ENCODE assay signal across 1 cellular context in the genomic region with DNA sequence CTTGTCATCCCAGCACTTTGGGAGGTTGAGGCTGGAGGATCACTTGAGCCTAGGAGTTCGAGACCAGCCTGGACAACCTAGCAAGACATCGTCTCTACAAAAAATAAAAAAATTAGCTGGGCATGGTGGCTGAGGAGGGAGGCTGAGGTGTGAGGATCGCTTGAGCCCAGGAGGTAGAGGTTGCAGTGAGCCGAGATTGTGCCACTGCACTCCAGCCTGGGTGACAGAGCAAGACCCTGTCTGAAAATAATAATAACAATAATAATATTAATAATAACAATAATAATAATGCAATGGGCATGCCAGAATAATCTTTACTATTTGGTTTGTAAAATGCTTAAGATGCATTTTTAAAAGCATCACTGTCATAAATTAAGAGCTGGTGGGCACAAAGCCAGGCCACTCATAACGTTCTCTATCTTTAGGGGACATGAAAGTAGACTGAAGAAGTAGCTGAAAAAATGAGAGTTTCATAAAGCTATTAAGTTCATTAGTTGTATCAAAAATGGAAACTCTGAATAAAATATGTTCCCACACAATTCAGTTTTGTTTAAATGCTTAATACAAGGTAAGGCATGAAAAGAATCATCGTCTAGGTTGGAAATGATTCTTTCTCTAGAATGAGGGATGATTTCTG.
A peak's percentile ranks its signal among the peaks of the same experiment; 100 is the strongest.
TF ChIP-seq lines count a peak whose summit lies in the region.

No MANE protein-coding gene starts in this region.

TF ChIP-seq in GM12878, 131 proteins besides CTCF, POLR2A, EP300 and RAD21:
- TF ChIP-seq SMAD1 (IDR thresholded peaks at IDR 0.05; ENCODE audit: low read depth, partially characterized antibody) (no peak), NR2C2 (IDR thresholded peaks at IDR 0.05; ENCODE audit: borderline replicate concordance, control insufficient read depth, insufficient read length, low read depth) (no peak), STAT3 (IDR thresholded peaks at IDR 0.05; ENCODE audit: low read depth, low read length) (no peak), RAD51 (IDR thresholded peaks at IDR 0.05) (no peak), MTA2 (IDR thresholded peaks at IDR 0.05; ENCODE audit: low read depth) (peak; percentile 77), FOS (IDR thresholded peaks at IDR 0.05; ENCODE audit: borderline replicate concordance, extremely low read depth, insufficient read length) (no peak), SMC3 (IDR thresholded peaks at IDR 0.05; ENCODE audit: borderline replicate concordance, low read length) (no peak), GATAD2B (conservative IDR thresholded peaks at IDR 0.05; ENCODE audit: low read depth) (no peak), TCF3 (IDR thresholded peaks at IDR 0.05; ENCODE audit: borderline replicate concordance, insufficient read depth, low read depth, low read length) (no peak), RUNX3 (IDR thresholded peaks at IDR 0.05; ENCODE audit: low read length) (peak; percentile 34; the same call in 1 of the 2 replicates), NR2C1 (IDR thresholded peaks at IDR 0.05) (no peak), GABPA (IDR thresholded peaks at IDR 0.05; ENCODE audit: low read depth) (no peak), NR2F1 (conservative IDR thresholded peaks at IDR 0.05) (no peak), BCL11A (IDR thresholded peaks at IDR 0.05; ENCODE audit: low read depth, low read length) (no peak), TCF7 (IDR thresholded peaks at IDR 0.05; ENCODE audit: borderline replicate concordance) (0 out of 2 replicates have a peak, but pooled peaks have one; percentile 46), HDAC2 (IDR thresholded peaks at IDR 0.05) (no peak), ZZZ3 (IDR thresholded peaks at IDR 0.05; ENCODE audit: control insufficient read depth, insufficient read length, low read depth) (no peak), ZNF24 (IDR thresholded peaks at IDR 0.05) (peak; percentile 18; the same call in 1 of the 2 replicates), CBX5 (IDR thresholded peaks at IDR 0.05; ENCODE audit: low read depth) (no peak), SIN3A (IDR thresholded peaks at IDR 0.05; ENCODE audit: low read depth, low read length) (no peak), NFIC (IDR thresholded peaks at IDR 0.05; ENCODE audit: low read depth, low read length) (peak; percentile 42; the same call in 1 of the 2 replicates), SUZ12 (IDR thresholded peaks at IDR 0.05; ENCODE audit: unreplicated experiment) (no peak), BACH1 (IDR thresholded peaks at IDR 0.05; ENCODE audit: borderline replicate concordance) (no peak), HDAC6 (IDR thresholded peaks at IDR 0.05; ENCODE audit: unreplicated experiment) (no peak), MYB (IDR thresholded peaks at IDR 0.05; ENCODE audit: borderline replicate concordance, low read depth, low read length) (no peak), HDGF (IDR thresholded peaks at IDR 0.05) (no peak), TARDBP (IDR thresholded peaks at IDR 0.05; ENCODE audit: borderline replicate concordance) (no peak), JUNB (IDR thresholded peaks at IDR 0.05) (peak; percentile 69), BHLHE40 (IDR thresholded peaks at IDR 0.05; ENCODE audit: borderline replicate concordance in 1 of 2, low read depth in 2 of 2, low read length in 1 of 2) (no peak), ZNF622 (IDR thresholded peaks at IDR 0.05) (no peak), MEF2B (IDR thresholded peaks at IDR 0.05; ENCODE audit: partially characterized antibody, poor library complexity, severe bottlenecking) (peak; percentile 3)
- TF ChIP-seq, protein P1, sequence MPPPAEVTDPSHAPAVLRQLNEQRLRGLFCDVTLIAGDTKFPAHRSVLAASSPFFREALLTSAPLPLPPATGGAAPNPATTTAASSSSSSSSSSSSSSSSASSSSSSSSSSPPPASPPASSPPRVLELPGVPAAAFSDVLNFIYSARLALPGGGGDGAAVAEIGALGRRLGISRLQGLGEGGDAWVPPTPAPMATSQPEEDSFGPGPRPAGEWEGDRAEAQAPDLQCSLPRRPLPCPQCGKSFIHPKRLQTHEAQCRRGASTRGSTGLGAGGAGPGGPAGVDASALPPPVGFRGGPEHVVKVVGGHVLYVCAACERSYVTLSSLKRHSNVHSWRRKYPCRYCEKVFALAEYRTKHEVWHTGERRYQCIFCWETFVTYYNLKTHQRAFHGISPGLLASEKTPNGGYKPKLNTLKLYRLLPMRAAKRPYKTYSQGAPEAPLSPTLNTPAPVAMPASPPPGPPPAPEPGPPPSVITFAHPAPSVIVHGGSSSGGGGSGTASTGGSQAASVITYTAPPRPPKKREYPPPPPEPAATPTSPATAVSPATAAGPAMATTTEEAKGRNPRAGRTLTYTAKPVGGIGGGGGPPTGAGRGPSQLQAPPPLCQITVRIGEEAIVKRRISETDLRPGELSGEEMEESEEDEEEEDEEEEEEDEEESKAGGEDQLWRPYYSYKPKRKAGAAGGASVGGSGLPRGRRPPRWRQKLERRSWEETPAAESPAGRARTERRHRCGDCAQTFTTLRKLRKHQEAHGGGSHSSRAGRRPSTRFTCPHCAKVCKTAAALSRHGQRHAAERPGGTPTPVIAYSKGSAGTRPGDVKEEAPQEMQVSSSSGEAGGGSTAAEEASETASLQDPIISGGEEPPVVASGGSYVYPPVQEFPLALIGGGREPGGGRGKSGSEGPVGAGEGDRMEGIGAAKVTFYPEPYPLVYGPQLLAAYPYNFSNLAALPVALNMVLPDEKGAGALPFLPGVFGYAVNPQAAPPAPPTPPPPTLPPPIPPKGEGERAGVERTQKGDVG (CRISPR knock-in tag; IDR thresholded peaks at IDR 0.05), result no peak
- TF ChIP-seq, protein P2, sequence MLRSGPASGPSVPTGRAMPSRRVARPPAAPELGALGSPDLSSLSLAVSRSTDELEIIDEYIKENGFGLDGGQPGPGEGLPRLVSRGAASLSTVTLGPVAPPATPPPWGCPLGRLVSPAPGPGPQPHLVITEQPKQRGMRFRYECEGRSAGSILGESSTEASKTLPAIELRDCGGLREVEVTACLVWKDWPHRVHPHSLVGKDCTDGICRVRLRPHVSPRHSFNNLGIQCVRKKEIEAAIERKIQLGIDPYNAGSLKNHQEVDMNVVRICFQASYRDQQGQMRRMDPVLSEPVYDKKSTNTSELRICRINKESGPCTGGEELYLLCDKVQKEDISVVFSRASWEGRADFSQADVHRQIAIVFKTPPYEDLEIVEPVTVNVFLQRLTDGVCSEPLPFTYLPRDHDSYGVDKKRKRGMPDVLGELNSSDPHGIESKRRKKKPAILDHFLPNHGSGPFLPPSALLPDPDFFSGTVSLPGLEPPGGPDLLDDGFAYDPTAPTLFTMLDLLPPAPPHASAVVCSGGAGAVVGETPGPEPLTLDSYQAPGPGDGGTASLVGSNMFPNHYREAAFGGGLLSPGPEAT (IDR thresholded peaks at IDR 0.05; ENCODE audit: low read depth), result no peak
- TF ChIP-seq, protein P3, sequence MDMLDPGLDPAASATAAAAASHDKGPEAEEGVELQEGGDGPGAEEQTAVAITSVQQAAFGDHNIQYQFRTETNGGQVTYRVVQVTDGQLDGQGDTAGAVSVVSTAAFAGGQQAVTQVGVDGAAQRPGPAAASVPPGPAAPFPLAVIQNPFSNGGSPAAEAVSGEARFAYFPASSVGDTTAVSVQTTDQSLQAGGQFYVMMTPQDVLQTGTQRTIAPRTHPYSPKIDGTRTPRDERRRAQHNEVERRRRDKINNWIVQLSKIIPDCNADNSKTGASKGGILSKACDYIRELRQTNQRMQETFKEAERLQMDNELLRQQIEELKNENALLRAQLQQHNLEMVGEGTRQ (IDR thresholded peaks at IDR 0.05; ENCODE audit: borderline replicate concordance, low read depth, low read length), result no peak
- TF ChIP-seq, protein P4, sequence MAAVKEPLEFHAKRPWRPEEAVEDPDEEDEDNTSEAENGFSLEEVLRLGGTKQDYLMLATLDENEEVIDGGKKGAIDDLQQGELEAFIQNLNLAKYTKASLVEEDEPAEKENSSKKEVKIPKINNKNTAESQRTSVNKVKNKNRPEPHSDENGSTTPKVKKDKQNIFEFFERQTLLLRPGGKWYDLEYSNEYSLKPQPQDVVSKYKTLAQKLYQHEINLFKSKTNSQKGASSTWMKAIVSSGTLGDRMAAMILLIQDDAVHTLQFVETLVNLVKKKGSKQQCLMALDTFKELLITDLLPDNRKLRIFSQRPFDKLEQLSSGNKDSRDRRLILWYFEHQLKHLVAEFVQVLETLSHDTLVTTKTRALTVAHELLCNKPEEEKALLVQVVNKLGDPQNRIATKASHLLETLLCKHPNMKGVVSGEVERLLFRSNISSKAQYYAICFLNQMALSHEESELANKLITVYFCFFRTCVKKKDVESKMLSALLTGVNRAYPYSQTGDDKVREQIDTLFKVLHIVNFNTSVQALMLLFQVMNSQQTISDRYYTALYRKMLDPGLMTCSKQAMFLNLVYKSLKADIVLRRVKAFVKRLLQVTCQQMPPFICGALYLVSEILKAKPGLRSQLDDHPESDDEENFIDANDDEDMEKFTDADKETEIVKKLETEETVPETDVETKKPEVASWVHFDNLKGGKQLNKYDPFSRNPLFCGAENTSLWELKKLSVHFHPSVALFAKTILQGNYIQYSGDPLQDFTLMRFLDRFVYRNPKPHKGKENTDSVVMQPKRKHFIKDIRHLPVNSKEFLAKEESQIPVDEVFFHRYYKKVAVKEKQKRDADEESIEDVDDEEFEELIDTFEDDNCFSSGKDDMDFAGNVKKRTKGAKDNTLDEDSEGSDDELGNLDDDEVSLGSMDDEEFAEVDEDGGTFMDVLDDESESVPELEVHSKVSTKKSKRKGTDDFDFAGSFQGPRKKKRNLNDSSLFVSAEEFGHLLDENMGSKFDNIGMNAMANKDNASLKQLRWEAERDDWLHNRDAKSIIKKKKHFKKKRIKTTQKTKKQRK (IDR thresholded peaks at IDR 0.05; ENCODE audit: low read depth, low read length), result no peak
- TF ChIP-seq, protein P5, sequence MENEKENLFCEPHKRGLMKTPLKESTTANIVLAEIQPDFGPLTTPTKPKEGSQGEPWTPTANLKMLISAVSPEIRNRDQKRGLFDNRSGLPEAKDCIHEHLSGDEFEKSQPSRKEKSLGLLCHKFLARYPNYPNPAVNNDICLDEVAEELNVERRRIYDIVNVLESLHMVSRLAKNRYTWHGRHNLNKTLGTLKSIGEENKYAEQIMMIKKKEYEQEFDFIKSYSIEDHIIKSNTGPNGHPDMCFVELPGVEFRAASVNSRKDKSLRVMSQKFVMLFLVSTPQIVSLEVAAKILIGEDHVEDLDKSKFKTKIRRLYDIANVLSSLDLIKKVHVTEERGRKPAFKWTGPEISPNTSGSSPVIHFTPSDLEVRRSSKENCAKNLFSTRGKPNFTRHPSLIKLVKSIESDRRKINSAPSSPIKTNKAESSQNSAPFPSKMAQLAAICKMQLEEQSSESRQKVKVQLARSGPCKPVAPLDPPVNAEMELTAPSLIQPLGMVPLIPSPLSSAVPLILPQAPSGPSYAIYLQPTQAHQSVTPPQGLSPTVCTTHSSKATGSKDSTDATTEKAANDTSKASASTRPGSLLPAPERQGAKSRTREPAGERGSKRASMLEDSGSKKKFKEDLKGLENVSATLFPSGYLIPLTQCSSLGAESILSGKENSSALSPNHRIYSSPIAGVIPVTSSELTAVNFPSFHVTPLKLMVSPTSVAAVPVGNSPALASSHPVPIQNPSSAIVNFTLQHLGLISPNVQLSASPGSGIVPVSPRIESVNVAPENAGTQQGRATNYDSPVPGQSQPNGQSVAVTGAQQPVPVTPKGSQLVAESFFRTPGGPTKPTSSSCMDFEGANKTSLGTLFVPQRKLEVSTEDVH (IDR thresholded peaks at IDR 0.05; ENCODE audit: low read depth, partially characterized antibody), result no peak
- TF ChIP-seq, protein P6, sequence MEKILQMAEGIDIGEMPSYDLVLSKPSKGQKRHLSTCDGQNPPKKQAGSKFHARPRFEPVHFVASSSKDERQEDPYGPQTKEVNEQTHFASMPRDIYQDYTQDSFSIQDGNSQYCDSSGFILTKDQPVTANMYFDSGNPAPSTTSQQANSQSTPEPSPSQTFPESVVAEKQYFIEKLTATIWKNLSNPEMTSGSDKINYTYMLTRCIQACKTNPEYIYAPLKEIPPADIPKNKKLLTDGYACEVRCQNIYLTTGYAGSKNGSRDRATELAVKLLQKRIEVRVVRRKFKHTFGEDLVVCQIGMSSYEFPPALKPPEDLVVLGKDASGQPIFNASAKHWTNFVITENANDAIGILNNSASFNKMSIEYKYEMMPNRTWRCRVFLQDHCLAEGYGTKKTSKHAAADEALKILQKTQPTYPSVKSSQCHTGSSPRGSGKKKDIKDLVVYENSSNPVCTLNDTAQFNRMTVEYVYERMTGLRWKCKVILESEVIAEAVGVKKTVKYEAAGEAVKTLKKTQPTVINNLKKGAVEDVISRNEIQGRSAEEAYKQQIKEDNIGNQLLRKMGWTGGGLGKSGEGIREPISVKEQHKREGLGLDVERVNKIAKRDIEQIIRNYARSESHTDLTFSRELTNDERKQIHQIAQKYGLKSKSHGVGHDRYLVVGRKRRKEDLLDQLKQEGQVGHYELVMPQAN (conservative IDR thresholded peaks at IDR 0.05), result no peak
- TF ChIP-seq, protein P7, sequence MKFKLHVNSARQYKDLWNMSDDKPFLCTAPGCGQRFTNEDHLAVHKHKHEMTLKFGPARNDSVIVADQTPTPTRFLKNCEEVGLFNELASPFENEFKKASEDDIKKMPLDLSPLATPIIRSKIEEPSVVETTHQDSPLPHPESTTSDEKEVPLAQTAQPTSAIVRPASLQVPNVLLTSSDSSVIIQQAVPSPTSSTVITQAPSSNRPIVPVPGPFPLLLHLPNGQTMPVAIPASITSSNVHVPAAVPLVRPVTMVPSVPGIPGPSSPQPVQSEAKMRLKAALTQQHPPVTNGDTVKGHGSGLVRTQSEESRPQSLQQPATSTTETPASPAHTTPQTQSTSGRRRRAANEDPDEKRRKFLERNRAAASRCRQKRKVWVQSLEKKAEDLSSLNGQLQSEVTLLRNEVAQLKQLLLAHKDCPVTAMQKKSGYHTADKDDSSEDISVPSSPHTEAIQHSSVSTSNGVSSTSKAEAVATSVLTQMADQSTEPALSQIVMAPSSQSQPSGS (IDR thresholded peaks at IDR 0.05; ENCODE audit: low read length), result 0 out of 2 replicates have a peak, but pooled peaks have one; percentile 21
- TF ChIP-seq, protein P8, sequence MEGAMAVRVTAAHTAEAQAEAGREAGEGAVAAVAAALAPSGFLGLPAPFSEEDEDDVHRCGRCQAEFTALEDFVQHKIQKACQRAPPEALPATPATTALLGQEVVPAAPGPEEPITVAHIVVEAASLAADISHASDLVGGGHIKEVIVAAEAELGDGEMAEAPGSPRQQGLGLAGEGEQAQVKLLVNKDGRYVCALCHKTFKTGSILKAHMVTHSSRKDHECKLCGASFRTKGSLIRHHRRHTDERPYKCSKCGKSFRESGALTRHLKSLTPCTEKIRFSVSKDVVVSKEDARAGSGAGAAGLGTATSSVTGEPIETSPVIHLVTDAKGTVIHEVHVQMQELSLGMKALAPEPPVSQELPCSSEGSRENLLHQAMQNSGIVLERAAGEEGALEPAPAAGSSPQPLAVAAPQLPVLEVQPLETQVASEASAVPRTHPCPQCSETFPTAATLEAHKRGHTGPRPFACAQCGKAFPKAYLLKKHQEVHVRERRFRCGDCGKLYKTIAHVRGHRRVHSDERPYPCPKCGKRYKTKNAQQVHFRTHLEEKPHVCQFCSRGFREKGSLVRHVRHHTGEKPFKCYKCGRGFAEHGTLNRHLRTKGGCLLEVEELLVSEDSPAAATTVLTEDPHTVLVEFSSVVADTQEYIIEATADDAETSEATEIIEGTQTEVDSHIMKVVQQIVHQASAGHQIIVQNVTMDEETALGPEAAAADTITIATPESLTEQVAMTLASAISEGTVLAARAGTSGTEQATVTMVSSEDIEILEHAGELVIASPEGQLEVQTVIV (IDR thresholded peaks at IDR 0.05; ENCODE audit: borderline replicate concordance, partially characterized antibody), result no peak
- TF ChIP-seq, protein P9, sequence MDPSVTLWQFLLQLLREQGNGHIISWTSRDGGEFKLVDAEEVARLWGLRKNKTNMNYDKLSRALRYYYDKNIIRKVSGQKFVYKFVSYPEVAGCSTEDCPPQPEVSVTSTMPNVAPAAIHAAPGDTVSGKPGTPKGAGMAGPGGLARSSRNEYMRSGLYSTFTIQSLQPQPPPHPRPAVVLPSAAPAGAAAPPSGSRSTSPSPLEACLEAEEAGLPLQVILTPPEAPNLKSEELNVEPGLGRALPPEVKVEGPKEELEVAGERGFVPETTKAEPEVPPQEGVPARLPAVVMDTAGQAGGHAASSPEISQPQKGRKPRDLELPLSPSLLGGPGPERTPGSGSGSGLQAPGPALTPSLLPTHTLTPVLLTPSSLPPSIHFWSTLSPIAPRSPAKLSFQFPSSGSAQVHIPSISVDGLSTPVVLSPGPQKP (IDR thresholded peaks at IDR 0.05; ENCODE audit: low read depth, low read length), result no peak
